In genomic region chr19:10654610-10655456, GRCh38 we compare ENCODE assay signal across 8 cellular contexts. TPM values are rescaled to one million over a fixed set of nuclear protein-coding genes. Genes with fewer than 3 reads are reported as not detected.
DNase-seq lines count a peak whose midpoint lies in the region; TF ChIP-seq lines count a peak whose summit lies in the region.

No MANE protein-coding gene starts in this region.

- TF ChIP-seq CTCF in adrenal gland (IDR thresholded peaks at IDR 0.05) (no peak), sigmoid colon (IDR thresholded peaks at IDR 0.05) (no peak)

- TF ChIP-seq EP300 in sigmoid colon (IDR thresholded peaks at IDR 0.05), result peak in 1 of 4 donors; percentile 23

- H3K4me3 ChIP-seq in HUES48 (ENCODE audit: low read depth, low read length) (peak overlapping the region; percentile 87), adrenal gland (peak overlapping the region; percentile 81 to 99 (median 90)), sigmoid colon (peak overlapping the region; percentile 72 to 100 (median 98))

- H3K9me3 ChIP-seq in HUES48 (ENCODE audit: control insufficient read depth, insufficient read depth, low read length) (no peaks in the 10 kb centered on the region), adrenal gland (replicated peaks in 1 of 3) (no peaks in the 10 kb centered on the region), sigmoid colon (no peaks in the 10 kb centered on the region)

- H3K9ac ChIP-seq in HUES48 (ENCODE audit: low read depth, low read length), result peak overlapping the region; percentile 100

- TF ChIP-seq POLR2A in adrenal gland (IDR thresholded peaks at IDR 0.05), result no peak
- TF ChIP-seq POLR2A in sigmoid colon (IDR thresholded peaks at IDR 0.05), result no peak

- 0 to 1% (median 0%) methylated on average over 10 to 73 of the region's 73 CpGs for WGBS in adrenal gland, 4 donors
- 1% methylated on average over 73 of the region's 73 CpGs for WGBS in sigmoid colon, 2 donors

- H3K27me3 ChIP-seq in HUES48 (ENCODE audit: control insufficient read depth, insufficient read depth, low read length) (no peaks in the 10 kb centered on the region), adrenal gland (no peaks in the 10 kb centered on the region), sigmoid colon (no peaks in the 10 kb centered on the region)

- H3K4me1 ChIP-seq in HUES48 (ENCODE audit: control insufficient read depth, insufficient read depth, low read length), result peaks cover 12% of the 10 kb centered on the region
- peaks cover 39 to 61% of the 10 kb centered on the region in 2 donors for H3K4me1 ChIP-seq in adrenal gland (replicated peaks in 1 of 2)
- H3K4me1 ChIP-seq in sigmoid colon, result peaks cover 0 to 58% (median 48%) of the 10 kb centered on the region in 4 donors

- H3K36me3 ChIP-seq in HUES48 (ENCODE audit: control insufficient read depth, insufficient read depth, low read length), result peaks cover 49% of the 10 kb centered on the region
- H3K36me3 ChIP-seq in adrenal gland (replicated peaks in 1 of 2), result no peaks in the 10 kb centered on the region
- H3K36me3 ChIP-seq in sigmoid colon, result no peaks in the 10 kb centered on the region

- DNase-seq in AG20443 (ENCODE audit: low spot score) (peak; percentile 94), GM19238 (ENCODE audit: insufficient read length, low spot score) (peak; percentile 74), SK-N-DZ (ENCODE audit: low spot score) (peak; percentile 83), adrenal gland (peak; percentile 37 to 69 (median 59)), hepatic stellate cell (ENCODE audit: low spot score) (peak; percentile 89), sigmoid colon (peak; percentile 85), foreskin melanocyte (no peak)

- intact Hi-C loops in adrenal gland (cut with DNase I), result loop anchor here (5.0 kb wide), 1 partner anchor 42 kb away; no protein-coding TSS in a partner anchor
- intact Hi-C loops in sigmoid colon (cut with DNase I), result loop anchor here (2.0 to 5.0 kb wide), 2 partner anchors 42 to 152 kb away; partner anchors contain the start of gene KEAP1

- H3K27ac ChIP-seq in HUES48 (ENCODE audit: low read depth, low read length) (peak overlapping the region; percentile 98), adrenal gland (peak overlapping the region; percentile 87 to 99 (median 98)), sigmoid colon (peak overlapping the region; percentile 95 to 100 (median 99))

RNA-seq across cellular contexts. Expression of gene ILF3, which starts 0.7 kb away (rescaled TPM):
- polyA plus RNA-seq in SK-N-DZ (2014; cell fraction: cytosol; rRNA removed), result 290 and 335 TPM in 2 replicates
- 824 and 883 TPM in 2 replicates for polyA plus RNA-seq in SK-N-DZ (2014; cell fraction: nucleus; rRNA removed)
- total RNA-seq in adrenal gland (100 to 1,000 TPM in 5 of 8 donors, 10 to 100 TPM in 3; 75.0 to 254 (median 145) TPM), sigmoid colon (100 to 1,000 TPM in 2 of 4 donors, 10 to 100 TPM in 2; 83.5 to 109 (median 94.8) TPM)
- polyA plus RNA-seq in adrenal gland (100 to 1,000 TPM; 192 to 232 (median 219) TPM), sigmoid colon (100 to 1,000 TPM in 1 of 3 donors, 10 to 100 TPM in 2; 25.7 to 146 (median 30.6) TPM)

RNA-seq across cellular contexts. Expression of gene SLC44A2, which starts 29.5 kb away (rescaled TPM):
- 13.7 and 15.7 TPM in 2 replicates for polyA plus RNA-seq in SK-N-DZ (2014; cell fraction: cytosol; rRNA removed)
- 21.2 and 36.2 TPM in 2 replicates for polyA plus RNA-seq in SK-N-DZ (2014; cell fraction: nucleus; rRNA removed)
- total RNA-seq in adrenal gland (100 to 1,000 TPM in 4 of 8 donors, 10 to 100 TPM in 4; 48.8 to 188 (median 100) TPM), sigmoid colon (10 to 100 TPM; 19.3 to 31.0 (median 25.3) TPM)
- polyA plus RNA-seq in adrenal gland (10 to 100 TPM; 67.3 to 92.3 (median 68.1) TPM), sigmoid colon (10 to 100 TPM; 12.9 to 88.6 (median 23.4) TPM)

RNA-seq across cellular contexts. Expression of gene QTRT1, which starts 46.4 kb away (rescaled TPM):
- polyA plus RNA-seq in SK-N-DZ (2014; cell fraction: cytosol; rRNA removed), result 70.4 and 76.1 TPM in 2 replicates
- 258 and 376 TPM in 2 replicates for polyA plus RNA-seq in SK-N-DZ (2014; cell fraction: nucleus; rRNA removed)
- total RNA-seq in adrenal gland (10 to 100 TPM; 16.4 to 82.7 (median 44.5) TPM), sigmoid colon (10 to 100 TPM; 21.7 to 34.2 (median 29.7) TPM)
- polyA plus RNA-seq in adrenal gland (100 to 1,000 TPM in 2 of 3 donors, 1 to 10 TPM in 1; 8.1 to 466 (median 422) TPM), sigmoid colon (10 to 100 TPM; 64.9 to 93.6 (median 69.8) TPM)
